In the genomic region with DNA sequence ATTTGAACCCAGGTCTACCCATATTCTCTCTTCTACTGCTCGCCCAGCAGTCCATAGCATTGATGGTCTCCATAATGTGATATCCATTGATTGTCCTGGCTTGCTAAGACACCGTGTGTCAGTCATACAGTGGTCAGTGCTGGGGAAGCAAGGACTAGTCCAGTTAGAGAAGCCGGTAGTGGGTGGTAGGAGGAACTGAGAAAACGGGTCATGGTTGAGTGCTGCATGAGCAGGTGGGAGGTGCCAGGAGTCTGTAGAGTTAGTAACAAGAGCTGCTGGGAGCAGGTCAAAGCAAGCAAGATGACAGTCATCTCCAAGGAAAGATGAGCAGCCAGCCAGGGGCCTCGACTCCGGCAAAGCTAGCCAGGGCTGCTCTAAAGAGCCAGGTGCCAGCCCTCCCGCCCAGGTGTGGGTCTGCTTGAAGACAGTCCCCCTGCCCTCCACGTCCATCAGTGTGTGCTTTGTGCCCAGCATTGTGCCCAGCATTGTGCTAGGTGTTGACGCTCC, we compare ENCODE assay signal across 8 cellular contexts. TPM values are rescaled to one million over a fixed set of nuclear protein-coding genes. Genes with fewer than 3 reads are reported as not detected.
DNase-seq lines count a peak whose midpoint lies in the region; ATAC-seq and TF ChIP-seq lines count a peak whose summit lies in the region.

No MANE protein-coding gene starts in this region.

- H3K4me3 ChIP-seq in LNCaP clone FGC (ENCODE audit: low read depth, low read length) (no peak overlapping the region), duodenal mucosa (ENCODE audit: low read depth in 1 of 2, low read length in 2 of 2) (peak overlapping the region in 1 of 2 donors; percentile 9), thyroid gland (replicated peaks in 1 of 3) (no peak overlapping the region)

- TF ChIP-seq CTCF in LNCaP clone FGC (IDR thresholded peaks at IDR 0.05; ENCODE audit: control insufficient read depth, extremely low read depth, insufficient read depth) (no peak), thyroid gland (IDR thresholded peaks at IDR 0.05) (no peak)

- H3K9me3 ChIP-seq in duodenal mucosa (ENCODE audit: control insufficient read depth in 1 of 2, low read length in 2 of 2) (no peaks in the 10 kb centered on the region), thyroid gland (no peaks in the 10 kb centered on the region)

- H3K27me3 ChIP-seq in duodenal mucosa (ENCODE audit: control insufficient read depth in 1 of 2, insufficient read depth in 2 of 2, low read length in 2 of 2) (no peaks in the 10 kb centered on the region), thyroid gland (no peaks in the 10 kb centered on the region)

- intact Hi-C loops in thyroid gland (cut with DNase I) (no loop called here), posterior vena cava (cut with DNase I) (loop anchor here in 1 of 2 donors (10.0 kb wide), 1 partner anchor 130 kb away; no protein-coding TSS in a partner anchor)

- peak; percentile 57 for ATAC-seq in GM21619 (IDR thresholded peaks at IDR 0.05; ENCODE audit: unreplicated experiment)

- peak overlapping the region in 1 of 2 donors; percentile 2 for H3K9ac ChIP-seq in duodenal mucosa (ENCODE audit: low read depth in 1 of 2, low read length in 2 of 2)

- H3K27ac ChIP-seq in duodenal mucosa (ENCODE audit: low read depth, low read length) (peak overlapping the region; percentile 45), thyroid gland (peak overlapping the region in 2 of 3 donors; percentile 29 to 37)

- WGBS in thyroid gland, 2 donors: 50 to 55% methylated on average over 9 of the region's 9 CpGs

- H3K4me1 ChIP-seq in duodenal mucosa (ENCODE audit: control insufficient read depth in 1 of 2, insufficient read depth in 2 of 2, low read length in 2 of 2): peaks cover 34 to 48% of the 10 kb centered on the region in 2 donors
- H3K4me1 ChIP-seq in thyroid gland: peaks cover 6 to 21% of the 10 kb centered on the region in 2 donors

- H3K36me3 ChIP-seq in duodenal mucosa (ENCODE audit: control insufficient read depth in 1 of 2, insufficient read depth in 2 of 2, low read length in 2 of 2) (no peaks in the 10 kb centered on the region), thyroid gland (no peaks in the 10 kb centered on the region)

- DNase-seq in DMS79 treated with DMSO at 0.1 percent for 48 hours (lab: John Stamatoyannopoulos, UW) (peak; percentile 14), DMS79 (lab: John Stamatoyannopoulos, UW) (no peak), LNCaP clone FGC (ENCODE audit: low read depth) (peak; percentile 87), thyroid gland (peak; percentile 69 to 71), posterior vena cava (ENCODE audit: low spot score) (no peak), DMS114 treated with DMSO at 0.1 percent for 48 hours (lab: John Stamatoyannopoulos, UW; ENCODE audit: unreplicated experiment) (no peak)

- TF ChIP-seq POLR2A in thyroid gland (IDR thresholded peaks at IDR 0.05): no peak

RNA-seq across cellular contexts. Expression of a gene that starts 29.5 kb away (rescaled TPM):
- 10 to 100 TPM; 42.9 to 82.2 (median 53.7) TPM for total RNA-seq in thyroid gland
- total RNA-seq in posterior vena cava: 10 to 100 TPM; 40.3 to 41.8 TPM

Comparison
In these comparisons a context has a peak if more than half of its experiments do, and no peak if none do; other contexts are left out.
1. DNase-seq: peak in DMS79 treated with DMSO at 0.1 percent for 48 hours (single experiment), LNCaP clone FGC (single experiment) and thyroid gland (2 of 2); none in DMS79 (single experiment), posterior vena cava (single experiment) and DMS114 treated with DMSO at 0.1 percent for 48 hours (single experiment).